In the genomic region with DNA sequence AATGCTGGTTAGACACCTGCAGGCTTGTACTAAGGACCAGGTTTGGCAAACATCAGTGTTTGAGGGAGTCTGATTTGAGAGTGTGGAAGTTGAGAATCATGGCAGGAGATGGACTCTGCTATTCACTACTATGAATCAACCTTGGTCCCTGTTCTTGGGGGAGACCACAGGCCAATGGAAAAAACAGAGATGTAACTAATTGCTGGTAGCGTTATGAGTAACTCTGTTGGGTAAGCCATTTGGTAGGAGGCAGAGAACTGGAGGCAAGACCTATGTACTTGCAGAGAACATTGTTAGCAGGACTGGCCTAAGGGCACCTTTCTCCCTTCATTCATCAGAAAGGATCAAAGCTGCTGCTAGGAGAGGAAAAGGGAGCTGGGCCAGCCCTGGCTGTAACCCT, we compare ENCODE assay signal across 28 cellular contexts. TPM values are rescaled to one million over a fixed set of nuclear protein-coding genes. Genes with fewer than 3 reads are reported as not detected.
"Had no signal": no experiment of that assay in that cellular context is flagged by ENCODE, and none has a peak within 500 bp of the region (broad histone marks: within the 10 kb centered on the region; RNA-seq: fewer than 3 reads in every experiment).

No MANE protein-coding gene starts in this region.

- ATAC-seq: Panc1, Right ventricle myocardium inferior had no signal

- H3K9me3 Mint-ChIP-seq: activated CD4-positive, alpha-beta memory T cell treated with anti-CD3 and anti-CD28 coated beads for 36 hours; activated CD4-positive, alpha-beta T cell treated with anti-CD3 and anti-CD28 coated beads, Interleukin-2, amount 10 ng/mL, durations not matched to agents 7 days and 5 days; activated naive CD4-positive, alpha-beta T cell treated with anti-CD3 and anti-CD28 coated beads for 36 hours; activated naive CD8-positive, alpha-beta T cell treated with anti-CD3 and anti-CD28 coated beads, Interleukin-2, amount 10 ng/mL, durations not matched to agents 7 days and 5 days; activated T-helper 1 cell treated with anti-CD3 and anti-CD28 coated beads, Interleukin-12 subunit alpha, Interleukin-12 subunit beta, Interleukin-2, Interleukin-4 antibody, amounts not matched to agents 30 ng/mL and 10 ng/mL and 1 ng/mL, durations not matched to agents 14 hours and 24 hours and 36 hours had no signal

- H3K4me1 Mint-ChIP-seq: activated CD4-positive, alpha-beta T cell treated with anti-CD3 and anti-CD28 coated beads, Interleukin-2, amount 10 ng/mL, durations not matched to agents 7 days and 5 days; activated naive CD8-positive, alpha-beta T cell treated with anti-CD3 and anti-CD28 coated beads, Interleukin-2, amount 10 ng/mL, durations not matched to agents 7 days and 5 days had no signal

- H3K36me3 Mint-ChIP-seq: activated CD4-positive, alpha-beta memory T cell treated with anti-CD3 and anti-CD28 coated beads for 36 hours; activated naive CD8-positive, alpha-beta T cell treated with anti-CD3 and anti-CD28 coated beads, Interleukin-2, amount 10 ng/mL, durations not matched to agents 7 days and 5 days had no signal

- H3K27ac Mint-ChIP-seq: activated CD4-positive, alpha-beta memory T cell treated with anti-CD3 and anti-CD28 coated beads for 36 hours; activated CD4-positive, alpha-beta T cell treated with anti-CD3 and anti-CD28 coated beads, Interleukin-2, amount 10 ng/mL, durations not matched to agents 7 days and 5 days; activated naive CD4-positive, alpha-beta T cell treated with anti-CD3 and anti-CD28 coated beads for 36 hours; activated naive CD8-positive, alpha-beta T cell treated with anti-CD3 and anti-CD28 coated beads, Interleukin-2, amount 10 ng/mL, durations not matched to agents 7 days and 5 days; activated T-helper 1 cell treated with anti-CD3 and anti-CD28 coated beads, Interleukin-12 subunit alpha, Interleukin-12 subunit beta, Interleukin-2, Interleukin-4 antibody, amounts not matched to agents 30 ng/mL and 10 ng/mL and 1 ng/mL, durations not matched to agents 14 hours and 24 hours and 36 hours had no signal

- DNase-seq: activated CD4-positive, alpha-beta memory T cell treated with anti-CD3 and anti-CD28 coated beads for 36 hours; activated CD4-positive, alpha-beta T cell treated with anti-CD3 and anti-CD28 coated beads, Interleukin-2, amount 10 ng/mL, durations not matched to agents 7 days and 5 days; activated CD4-positive, CD25-positive, alpha-beta regulatory T cell; activated CD8-positive, alpha-beta memory T cell treated with anti-CD3 and anti-CD28 coated beads, Interleukin-2, amount 50 U/mL, for 4 hours; activated effector memory CD4-positive, alpha-beta T cell treated with anti-CD3 and anti-CD28 coated beads, Interleukin-2, amount 50 U/mL, for 16 hours; activated naive CD4-positive, alpha-beta T cell treated with anti-CD3 and anti-CD28 coated beads for 36 hours; activated naive CD8-positive, alpha-beta T cell treated with anti-CD3 and anti-CD28 coated beads, Interleukin-2, amount 10 ng/mL, durations not matched to agents 7 days and 5 days; activated T-cell treated with anti-CD3 and anti-CD28 coated beads, Interleukin-2, amount 50 U/mL, for 1 hour; aorta; central memory CD4-positive, alpha-beta T cell; Karpas-422; MM.1S; NCI-H1105; NCI-H1436; NCI-H1694 treated with DMSO at 0.1 percent for 48 hours; NCI-H2081; NCI-H510A treated with DMSO at 0.1 percent for 48 hours; NCI-H69; NK-92 treated with Interleukin-12 subunit alpha and Interleukin-12 subunit beta, amount 100 ng/mL, for 24 hours; OCI-M1; RPMI8226; T-helper 1 cell had no signal

- H3K4me3 Mint-ChIP-seq: activated CD4-positive, alpha-beta memory T cell treated with anti-CD3 and anti-CD28 coated beads for 36 hours; activated CD4-positive, alpha-beta T cell treated with anti-CD3 and anti-CD28 coated beads, Interleukin-2, amount 10 ng/mL, durations not matched to agents 7 days and 5 days; activated naive CD4-positive, alpha-beta T cell treated with anti-CD3 and anti-CD28 coated beads for 36 hours; activated naive CD8-positive, alpha-beta T cell treated with anti-CD3 and anti-CD28 coated beads, Interleukin-2, amount 10 ng/mL, durations not matched to agents 7 days and 5 days; activated T-helper 1 cell treated with anti-CD3 and anti-CD28 coated beads, Interleukin-12 subunit alpha, Interleukin-12 subunit beta, Interleukin-2, Interleukin-4 antibody, amounts not matched to agents 30 ng/mL and 10 ng/mL and 1 ng/mL, durations not matched to agents 14 hours and 24 hours and 36 hours had no signal

RNA-seq across cellular contexts. Expression of gene WFDC2, which starts 8.3 kb away (rescaled TPM):
- total RNA-seq: activated CD4-positive, alpha-beta T cell treated with anti-CD3 and anti-CD28 coated beads, Interleukin-2, amount 10 ng/mL, durations not matched to agents 7 days and 5 days; activated naive CD8-positive, alpha-beta T cell treated with anti-CD3 and anti-CD28 coated beads, Interleukin-2, amount 10 ng/mL, durations not matched to agents 7 days and 5 days; activated T-helper 1 cell treated with anti-CD3 and anti-CD28 coated beads, Interleukin-12 subunit alpha, Interleukin-12 subunit beta, Interleukin-2, Interleukin-4 antibody, amounts not matched to agents 30 ng/mL and 10 ng/mL and 1 ng/mL, durations not matched to agents 14 hours and 24 hours and 36 hours; bronchial epithelial cell; chondrocyte; T-helper 2 cell treated with Interferon-gamma antibody and Interleukin-4, amounts not matched to agents 100 ng/mL and 5 ng/mL, for 36 hours had no signal

RNA-seq across cellular contexts. Expression of gene SPINT3, which starts 54.2 kb away (rescaled TPM):
- total RNA-seq: activated CD4-positive, alpha-beta memory T cell treated with anti-CD3 and anti-CD28 coated beads for 36 hours; activated CD4-positive, alpha-beta T cell treated with anti-CD3 and anti-CD28 coated beads, Interleukin-2, amount 10 ng/mL, durations not matched to agents 7 days and 5 days; activated naive CD4-positive, alpha-beta T cell treated with anti-CD3 and anti-CD28 coated beads for 36 hours; activated naive CD8-positive, alpha-beta T cell treated with anti-CD3 and anti-CD28 coated beads, Interleukin-2, amount 10 ng/mL, durations not matched to agents 7 days and 5 days; activated T-helper 1 cell treated with anti-CD3 and anti-CD28 coated beads, Interleukin-12 subunit alpha, Interleukin-12 subunit beta, Interleukin-2, Interleukin-4 antibody, amounts not matched to agents 30 ng/mL and 10 ng/mL and 1 ng/mL, durations not matched to agents 14 hours and 24 hours and 36 hours; aorta; bronchial epithelial cell; chondrocyte; Right ventricle myocardium inferior; T-helper 2 cell treated with Interferon-gamma antibody and Interleukin-4, amounts not matched to agents 100 ng/mL and 5 ng/mL, for 36 hours had no signal
